ENCODE assay signal across 8 cellular contexts in the genomic region with DNA sequence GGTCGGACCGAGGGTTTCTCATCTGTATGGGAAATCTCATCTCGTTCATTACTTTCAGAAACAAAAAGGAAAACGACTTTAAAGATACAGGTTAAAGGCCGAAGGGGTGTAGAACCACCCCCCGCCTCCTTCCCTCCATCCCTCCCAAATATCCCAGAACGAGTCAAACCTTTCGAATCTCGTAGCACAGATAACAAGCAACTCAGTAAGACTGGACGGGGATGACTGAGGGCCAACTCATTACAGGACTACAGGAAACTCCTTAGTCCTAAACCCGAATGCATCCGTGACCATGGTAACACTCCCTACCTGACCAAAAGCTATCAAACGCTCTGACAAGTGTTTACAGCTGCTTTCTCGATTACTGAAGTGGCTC. TPM values are rescaled to one million over a fixed set of nuclear protein-coding genes. Genes with fewer than 3 reads are reported as not detected.
DNase-seq lines count a peak whose midpoint lies in the region; TF ChIP-seq lines count a peak whose summit lies in the region.
"Not testable (repeated sequence)": the region's sequence is repeated elsewhere in the genome, so short reads cannot be mapped to it uniquely, and the experiment has no call there.

No MANE protein-coding gene starts in this region.

- not testable (repeated sequence) for H3K9ac ChIP-seq in SK-N-SH

- not testable (repeated sequence) for H3K27ac Mint-ChIP-seq in nephron progenitor cell
- peak overlapping the region; percentile 99 for H3K27ac Mint-ChIP-seq in type B pancreatic cell

- CTCF ChIA-PET in SK-N-SH (lab: Yijun Ruan, JAX) = not testable (repeated sequence)

- TF ChIP-seq EP300 in SK-N-SH (IDR thresholded peaks at IDR 0.05; ENCODE audit: borderline replicate concordance in 1 of 2, low read depth in 1 of 2, low read length in 1 of 2) = not testable (repeated sequence)

- H3K9me3 ChIP-seq in SK-N-SH, ascending aorta: not testable (repeated sequence)

- DNase-seq in GM06990 (ENCODE audit: extremely low read depth, insufficient read length) (peak; percentile 36), LoVo (ENCODE audit: low spot score) (peak; percentile 2), germinal center (ENCODE audit: low spot score) (peak; percentile 2)
- not testable (repeated sequence) for DNase-seq in HFF-Myc (ENCODE audit: extremely low read depth, low read depth); SK-N-SH; ascending aorta (ENCODE audit: low spot score in 2 of 2); nephron progenitor cell; type B pancreatic cell (ENCODE audit: extremely low spot score, unreplicated experiment)

- H3K9me3 Mint-ChIP-seq in nephron progenitor cell, type B pancreatic cell: not testable (repeated sequence)

- not testable (repeated sequence) for H2AFZ ChIP-seq in SK-N-SH (ENCODE audit: low read depth)

- TF ChIP-seq CTCF in GM06990 (IDR thresholded peaks at IDR 0.05; ENCODE audit: insufficient read depth, low read length, poor library complexity, severe bottlenecking); HFF-Myc (IDR thresholded peaks at IDR 0.05; ENCODE audit: low read depth, low read length, missing control alignments); SK-N-SH (IDR thresholded peaks at IDR 0.05); ascending aorta (IDR thresholded peaks at IDR 0.05); nephron progenitor cell (IDR thresholded peaks at IDR 0.05); type B pancreatic cell (conservative IDR thresholded peaks at IDR 0.05): not testable (repeated sequence)

- not testable (repeated sequence) for H3K9me2 ChIP-seq in SK-N-SH

- H3K36me3 ChIP-seq in GM06990 (ENCODE audit: control insufficient read depth, insufficient read depth, low read length); SK-N-SH (replicated peaks in 1 of 2; ENCODE audit: control insufficient read depth in 1 of 2, insufficient read depth in 2 of 2, low read length in 1 of 2); ascending aorta: not testable (repeated sequence)

- 3% methylated on average over 10 of the region's 14 CpGs for WGBS in SK-N-SH (ENCODE audit: low lambda C conversion rate)

- H3K27ac ChIP-seq in SK-N-SH (ENCODE audit: low read depth in 2 of 2, low read length in 1 of 2) (peak overlapping the region; percentile 47 to 83; a peak in 3 of 4 replicates), ascending aorta (peak overlapping the region in 1 of 2 donors; percentile 4)

- H3K27me3 Mint-ChIP-seq in nephron progenitor cell (ENCODE audit: low read depth, poor library complexity); type B pancreatic cell: not testable (repeated sequence)

- not testable (repeated sequence) for H3K36me3 Mint-ChIP-seq in nephron progenitor cell (ENCODE audit: low read depth); type B pancreatic cell

- intact Hi-C loops in ascending aorta (cut with DNase I) = not testable (repeated sequence)

- peak overlapping the region; percentile 56 for H3K4me3 ChIP-seq in GM06990 (replicated peaks; ENCODE audit: low read depth, low read length)
- peak overlapping the region; percentile 43 for H3K4me3 ChIP-seq in HFF-Myc (replicated peaks; ENCODE audit: low read depth, low read length)
- peak overlapping the region; percentile 29 to 45; a peak in 3 of 4 replicates for H3K4me3 ChIP-seq in SK-N-SH (ENCODE audit: low read depth in 2 of 2, low read length in 1 of 2)
- H3K4me3 ChIP-seq in ascending aorta = peak overlapping the region; percentile 42 to 79

- POLR2A ChIA-PET in SK-N-SH (lab: Yijun Ruan, JAX) = not testable (repeated sequence)

- not testable (repeated sequence) for H3K27me3 ChIP-seq in GM06990 (replicated peaks; ENCODE audit: control insufficient read depth, insufficient read depth, low read length); SK-N-SH (ENCODE audit: insufficient read depth); ascending aorta

- not testable (repeated sequence) for H4K20me1 ChIP-seq in SK-N-SH (ENCODE audit: insufficient read depth)

- not testable (repeated sequence) for H3K79me2 ChIP-seq in SK-N-SH (ENCODE audit: insufficient read depth)

- peak overlapping the region; percentile 74 for H3K4me2 ChIP-seq in SK-N-SH

- H3K4me1 Mint-ChIP-seq in nephron progenitor cell; type B pancreatic cell (ENCODE audit: unreplicated experiment): not testable (repeated sequence)

- not testable (repeated sequence) for TF ChIP-seq RAD21 in SK-N-SH (IDR thresholded peaks at IDR 0.05; ENCODE audit: low read length)

- not testable (repeated sequence) for H3F3A ChIP-seq in SK-N-SH (replicated peaks; ENCODE audit: insufficient read depth)

- H3K4me1 ChIP-seq in SK-N-SH (ENCODE audit: control insufficient read depth in 1 of 2, insufficient read depth in 2 of 2, low read depth in 1 of 2, low read length in 1 of 2); ascending aorta: not testable (repeated sequence)

- H3K4me3 Mint-ChIP-seq in nephron progenitor cell (peak overlapping the region; percentile 93), type B pancreatic cell (peak overlapping the region; percentile 94)

TF ChIP-seq in SK-N-SH, 30 proteins besides CTCF, POLR2A, EP300 and RAD21:
- TF ChIP-seq, protein P1, sequence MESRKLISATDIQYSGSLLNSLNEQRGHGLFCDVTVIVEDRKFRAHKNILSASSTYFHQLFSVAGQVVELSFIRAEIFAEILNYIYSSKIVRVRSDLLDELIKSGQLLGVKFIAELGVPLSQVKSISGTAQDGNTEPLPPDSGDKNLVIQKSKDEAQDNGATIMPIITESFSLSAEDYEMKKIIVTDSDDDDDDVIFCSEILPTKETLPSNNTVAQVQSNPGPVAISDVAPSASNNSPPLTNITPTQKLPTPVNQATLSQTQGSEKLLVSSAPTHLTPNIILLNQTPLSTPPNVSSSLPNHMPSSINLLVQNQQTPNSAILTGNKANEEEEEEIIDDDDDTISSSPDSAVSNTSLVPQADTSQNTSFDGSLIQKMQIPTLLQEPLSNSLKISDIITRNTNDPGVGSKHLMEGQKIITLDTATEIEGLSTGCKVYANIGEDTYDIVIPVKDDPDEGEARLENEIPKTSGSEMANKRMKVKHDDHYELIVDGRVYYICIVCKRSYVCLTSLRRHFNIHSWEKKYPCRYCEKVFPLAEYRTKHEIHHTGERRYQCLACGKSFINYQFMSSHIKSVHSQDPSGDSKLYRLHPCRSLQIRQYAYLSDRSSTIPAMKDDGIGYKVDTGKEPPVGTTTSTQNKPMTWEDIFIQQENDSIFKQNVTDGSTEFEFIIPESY (IDR thresholded peaks at IDR 0.05; ENCODE audit: borderline replicate concordance, low read depth) = 0 out of 2 replicates have a peak, but pooled peaks have one; percentile 14

RNA-seq across cellular contexts. Expression of a gene that starts 29.0 kb away (rescaled TPM):
- polyA plus RNA-seq in SK-N-SH (2012; rRNA removed) = not detected in 2 replicates
- polyA plus RNA-seq in SK-N-SH (2012; cell fraction: cytosol; rRNA removed) = not detected in 2 replicates
- polyA plus RNA-seq in SK-N-SH (2012; cell fraction: nucleus; rRNA removed) = not detected in 2 replicates
- total RNA-seq in ascending aorta (28.0 TPM), type B pancreatic cell (ENCODE audit: low replicate concordance) (not detected in 2 replicates)

Comparison
In these comparisons a context has a peak if more than half of its experiments do, and no peak if none do; other contexts are left out.
1. RNA of a gene that starts 29.0 kb away (total RNA-seq): 28.0 TPM in ascending aorta (single experiment); not detected in type B pancreatic cell; every median in the first group is over 10 times any median in the second.
2. Peak in every context shown above with its lines, with median percentiles within 50 percentile points of each other: H3K4me3 ChIP-seq.